ENCODE assay signal across 1 cellular context in the genomic region with DNA sequence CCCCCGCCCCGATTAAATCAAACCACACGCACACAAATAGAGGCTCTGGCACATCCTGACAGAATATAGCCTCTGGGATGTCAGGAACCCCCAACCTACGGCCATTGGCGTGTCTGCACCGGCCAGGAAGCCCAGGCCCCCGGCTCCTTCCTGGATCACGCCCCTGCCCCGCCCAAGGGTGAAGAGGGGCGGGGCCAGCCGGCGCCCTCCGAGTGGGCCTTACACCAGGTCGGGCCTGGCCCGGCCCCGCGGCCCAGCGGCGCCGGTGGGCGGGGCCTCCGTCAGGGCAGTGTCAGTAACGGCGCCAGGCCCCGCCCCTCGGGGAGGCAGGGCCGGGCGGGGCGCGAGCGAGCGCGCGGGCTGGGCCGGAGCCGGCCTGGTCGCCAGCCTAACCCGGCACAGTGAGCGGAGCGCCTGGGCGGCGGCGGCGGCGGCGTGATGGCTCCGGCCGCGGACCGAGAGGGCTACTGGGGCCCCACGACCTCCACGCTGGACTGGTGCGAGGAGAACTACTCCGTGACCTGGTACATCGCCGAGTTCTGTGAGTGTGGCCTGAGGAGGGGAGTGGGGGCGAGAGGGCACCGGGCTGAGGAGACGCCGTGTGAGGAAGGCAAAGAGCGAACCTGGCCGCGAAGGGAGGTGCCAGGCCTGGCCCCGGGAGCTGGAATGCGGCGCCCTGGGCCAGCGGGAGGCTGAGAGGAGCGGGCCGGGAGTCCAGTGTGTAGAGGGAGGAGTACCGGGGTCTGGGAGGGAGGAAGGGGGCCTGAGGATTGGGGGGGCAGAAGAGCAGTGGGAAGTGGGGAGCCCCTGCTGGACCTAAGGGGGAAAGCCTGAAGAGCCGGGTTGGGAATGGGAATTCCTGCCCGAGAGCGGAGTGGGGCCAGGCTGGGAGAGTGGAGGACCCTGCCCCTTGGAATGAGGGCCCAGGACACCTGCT.
TF ChIP-seq lines count a peak whose summit lies in the region.

A gene (plus strand): TSS at position 380 of the 937 bp plus-strand sequence. CDS start 59 bp downstream, at position 439.

TF ChIP-seq in K562, 482 proteins besides CTCF, POLR2A, EP300 and RAD21 (continued from another document and continues in another):
- TF ChIP-seq, protein P1, sequence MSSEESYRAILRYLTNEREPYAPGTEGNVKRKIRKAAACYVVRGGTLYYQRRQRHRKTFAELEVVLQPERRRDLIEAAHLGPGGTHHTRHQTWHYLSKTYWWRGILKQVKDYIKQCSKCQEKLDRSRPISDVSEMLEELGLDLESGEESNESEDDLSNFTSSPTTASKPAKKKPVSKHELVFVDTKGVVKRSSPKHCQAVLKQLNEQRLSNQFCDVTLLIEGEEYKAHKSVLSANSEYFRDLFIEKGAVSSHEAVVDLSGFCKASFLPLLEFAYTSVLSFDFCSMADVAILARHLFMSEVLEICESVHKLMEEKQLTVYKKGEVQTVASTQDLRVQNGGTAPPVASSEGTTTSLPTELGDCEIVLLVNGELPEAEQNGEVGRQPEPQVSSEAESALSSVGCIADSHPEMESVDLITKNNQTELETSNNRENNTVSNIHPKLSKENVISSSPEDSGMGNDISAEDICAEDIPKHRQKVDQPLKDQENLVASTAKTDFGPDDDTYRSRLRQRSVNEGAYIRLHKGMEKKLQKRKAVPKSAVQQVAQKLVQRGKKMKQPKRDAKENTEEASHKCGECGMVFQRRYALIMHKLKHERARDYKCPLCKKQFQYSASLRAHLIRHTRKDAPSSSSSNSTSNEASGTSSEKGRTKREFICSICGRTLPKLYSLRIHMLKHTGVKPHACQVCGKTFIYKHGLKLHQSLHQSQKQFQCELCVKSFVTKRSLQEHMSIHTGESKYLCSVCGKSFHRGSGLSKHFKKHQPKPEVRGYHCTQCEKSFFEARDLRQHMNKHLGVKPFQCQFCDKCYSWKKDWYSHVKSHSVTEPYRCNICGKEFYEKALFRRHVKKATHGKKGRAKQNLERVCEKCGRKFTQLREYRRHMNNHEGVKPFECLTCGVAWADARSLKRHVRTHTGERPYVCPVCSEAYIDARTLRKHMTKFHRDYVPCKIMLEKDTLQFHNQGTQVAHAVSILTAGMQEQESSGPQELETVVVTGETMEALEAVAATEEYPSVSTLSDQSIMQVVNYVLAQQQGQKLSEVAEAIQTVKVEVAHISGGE (CRISPR knock-in tag; IDR thresholded peaks at IDR 0.05): peak in 1 of 3 experiments; percentile 36; a peak in 1 of 6 replicates
- TF ChIP-seq ATF7 (IDR thresholded peaks at IDR 0.05) (peak; percentile 46; the same call in 1 of the 2 replicates), KDM5B (IDR thresholded peaks at IDR 0.05; ENCODE audit: insufficient replicate concordance, low read depth, low read length) (peak; percentile 73), SMAD4 (CRISPR knock-in tag; conservative IDR thresholded peaks at IDR 0.05) (0 out of 2 replicates have a peak, but pooled peaks have one; percentile 56), CREB1 (IDR thresholded peaks at IDR 0.05) (peak; percentile 42; the same call in 1 of the 2 replicates), CREB1 (CRISPR knock-in tag; IDR thresholded peaks at IDR 0.05) (peak; percentile 59; the same call in 1 of the 2 replicates), POLR2AphosphoS5 (IDR thresholded peaks at IDR 0.05; ENCODE audit: control insufficient read depth, insufficient read depth, low read depth, low read length) (peak; percentile 59; the same call in 1 of the 2 replicates), GATAD2A (IDR thresholded peaks at IDR 0.05) (0 out of 2 replicates have a peak, but pooled peaks have one; percentile 65), YY1 (IDR thresholded peaks at IDR 0.05; ENCODE audit: borderline replicate concordance in 1 of 3, control insufficient read depth in 1 of 3, extremely low read depth in 1 of 3, insufficient read depth in 3 of 3, insufficient read length in 1 of 3, insufficient replicate concordance in 2 of 3, low read depth in 1 of 3, low read length in 2 of 3) (peak in 1 of 3 experiments; percentile 78), MEIS2 (IDR thresholded peaks at IDR 0.05; ENCODE audit: partially characterized antibody) (peak; percentile 18), ETV5 (CRISPR knock-in tag; IDR thresholded peaks at IDR 0.05; ENCODE audit: low read depth) (no peak; the same call in 1 of the 2 replicates), ERF (CRISPR knock-in tag; IDR thresholded peaks at IDR 0.05) (peak; percentile 88), MTA3 (IDR thresholded peaks at IDR 0.05; ENCODE audit: borderline replicate concordance) (peak; percentile 56; the same call in 1 of the 2 replicates), ELF1 (tag; IDR thresholded peaks at IDR 0.05) (peak; percentile 89), POLR2G (IDR thresholded peaks at IDR 0.05; ENCODE audit: low read depth, low read length) (peak; percentile 98), OTX1 (CRISPR knock-in tag; IDR thresholded peaks at IDR 0.05) (no peak), SMARCC2 (IDR thresholded peaks at IDR 0.05; ENCODE audit: low read depth) (no peak), SAP30 (IDR thresholded peaks at IDR 0.05; ENCODE audit: borderline replicate concordance, insufficient read depth, low read depth, low read length, poor library complexity, severe bottlenecking) (peak; percentile 65), PHF8 (IDR thresholded peaks at IDR 0.05; ENCODE audit: borderline replicate concordance, low read length) (peak; percentile 87; the same call in 1 of the 2 replicates), MAZ (CRISPR knock-in tag; conservative IDR thresholded peaks at IDR 0.05 in 1 of 2, IDR thresholded peaks at IDR 0.05 in 1 of 2) (peak; percentile 84 to 86), ZNF263 (CRISPR knock-in tag; IDR thresholded peaks at IDR 0.05; ENCODE audit: borderline replicate concordance) (peak; percentile 94), RBFOX2 (IDR thresholded peaks at IDR 0.05; ENCODE audit: low read depth, low read length) (peak; percentile 95), GTF2F1 (IDR thresholded peaks at IDR 0.05; ENCODE audit: low read depth, low read length) (no peak), FOXJ2 (tag; IDR thresholded peaks at IDR 0.05) (no peak), TAF1 (IDR thresholded peaks at IDR 0.05; ENCODE audit: control insufficient read depth, extremely low read depth, insufficient read depth, low read length, severe bottlenecking) (peak; percentile 82), SP1 (CRISPR knock-in tag; IDR thresholded peaks at IDR 0.05) (peak; percentile 40; the same call in 1 of the 2 replicates), TOE1 (IDR thresholded peaks at IDR 0.05; ENCODE audit: borderline replicate concordance) (no peak), TOE1 (CRISPR knock-in tag; IDR thresholded peaks at IDR 0.05; ENCODE audit: borderline replicate concordance, low read depth) (no peak), CREM (IDR thresholded peaks at IDR 0.05; ENCODE audit: low read depth) (peak; percentile 58; the same call in 1 of the 2 replicates), ZFX (CRISPR knock-in tag; IDR thresholded peaks at IDR 0.05) (peak; percentile 93)
- TF ChIP-seq, protein P2, sequence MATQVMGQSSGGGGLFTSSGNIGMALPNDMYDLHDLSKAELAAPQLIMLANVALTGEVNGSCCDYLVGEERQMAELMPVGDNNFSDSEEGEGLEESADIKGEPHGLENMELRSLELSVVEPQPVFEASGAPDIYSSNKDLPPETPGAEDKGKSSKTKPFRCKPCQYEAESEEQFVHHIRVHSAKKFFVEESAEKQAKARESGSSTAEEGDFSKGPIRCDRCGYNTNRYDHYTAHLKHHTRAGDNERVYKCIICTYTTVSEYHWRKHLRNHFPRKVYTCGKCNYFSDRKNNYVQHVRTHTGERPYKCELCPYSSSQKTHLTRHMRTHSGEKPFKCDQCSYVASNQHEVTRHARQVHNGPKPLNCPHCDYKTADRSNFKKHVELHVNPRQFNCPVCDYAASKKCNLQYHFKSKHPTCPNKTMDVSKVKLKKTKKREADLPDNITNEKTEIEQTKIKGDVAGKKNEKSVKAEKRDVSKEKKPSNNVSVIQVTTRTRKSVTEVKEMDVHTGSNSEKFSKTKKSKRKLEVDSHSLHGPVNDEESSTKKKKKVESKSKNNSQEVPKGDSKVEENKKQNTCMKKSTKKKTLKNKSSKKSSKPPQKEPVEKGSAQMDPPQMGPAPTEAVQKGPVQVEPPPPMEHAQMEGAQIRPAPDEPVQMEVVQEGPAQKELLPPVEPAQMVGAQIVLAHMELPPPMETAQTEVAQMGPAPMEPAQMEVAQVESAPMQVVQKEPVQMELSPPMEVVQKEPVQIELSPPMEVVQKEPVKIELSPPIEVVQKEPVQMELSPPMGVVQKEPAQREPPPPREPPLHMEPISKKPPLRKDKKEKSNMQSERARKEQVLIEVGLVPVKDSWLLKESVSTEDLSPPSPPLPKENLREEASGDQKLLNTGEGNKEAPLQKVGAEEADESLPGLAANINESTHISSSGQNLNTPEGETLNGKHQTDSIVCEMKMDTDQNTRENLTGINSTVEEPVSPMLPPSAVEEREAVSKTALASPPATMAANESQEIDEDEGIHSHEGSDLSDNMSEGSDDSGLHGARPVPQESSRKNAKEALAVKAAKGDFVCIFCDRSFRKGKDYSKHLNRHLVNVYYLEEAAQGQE (CRISPR knock-in tag; IDR thresholded peaks at IDR 0.05; ENCODE audit: low read depth): peak; percentile 57; the same call in 1 of the 2 replicates
- TF ChIP-seq, protein P3, sequence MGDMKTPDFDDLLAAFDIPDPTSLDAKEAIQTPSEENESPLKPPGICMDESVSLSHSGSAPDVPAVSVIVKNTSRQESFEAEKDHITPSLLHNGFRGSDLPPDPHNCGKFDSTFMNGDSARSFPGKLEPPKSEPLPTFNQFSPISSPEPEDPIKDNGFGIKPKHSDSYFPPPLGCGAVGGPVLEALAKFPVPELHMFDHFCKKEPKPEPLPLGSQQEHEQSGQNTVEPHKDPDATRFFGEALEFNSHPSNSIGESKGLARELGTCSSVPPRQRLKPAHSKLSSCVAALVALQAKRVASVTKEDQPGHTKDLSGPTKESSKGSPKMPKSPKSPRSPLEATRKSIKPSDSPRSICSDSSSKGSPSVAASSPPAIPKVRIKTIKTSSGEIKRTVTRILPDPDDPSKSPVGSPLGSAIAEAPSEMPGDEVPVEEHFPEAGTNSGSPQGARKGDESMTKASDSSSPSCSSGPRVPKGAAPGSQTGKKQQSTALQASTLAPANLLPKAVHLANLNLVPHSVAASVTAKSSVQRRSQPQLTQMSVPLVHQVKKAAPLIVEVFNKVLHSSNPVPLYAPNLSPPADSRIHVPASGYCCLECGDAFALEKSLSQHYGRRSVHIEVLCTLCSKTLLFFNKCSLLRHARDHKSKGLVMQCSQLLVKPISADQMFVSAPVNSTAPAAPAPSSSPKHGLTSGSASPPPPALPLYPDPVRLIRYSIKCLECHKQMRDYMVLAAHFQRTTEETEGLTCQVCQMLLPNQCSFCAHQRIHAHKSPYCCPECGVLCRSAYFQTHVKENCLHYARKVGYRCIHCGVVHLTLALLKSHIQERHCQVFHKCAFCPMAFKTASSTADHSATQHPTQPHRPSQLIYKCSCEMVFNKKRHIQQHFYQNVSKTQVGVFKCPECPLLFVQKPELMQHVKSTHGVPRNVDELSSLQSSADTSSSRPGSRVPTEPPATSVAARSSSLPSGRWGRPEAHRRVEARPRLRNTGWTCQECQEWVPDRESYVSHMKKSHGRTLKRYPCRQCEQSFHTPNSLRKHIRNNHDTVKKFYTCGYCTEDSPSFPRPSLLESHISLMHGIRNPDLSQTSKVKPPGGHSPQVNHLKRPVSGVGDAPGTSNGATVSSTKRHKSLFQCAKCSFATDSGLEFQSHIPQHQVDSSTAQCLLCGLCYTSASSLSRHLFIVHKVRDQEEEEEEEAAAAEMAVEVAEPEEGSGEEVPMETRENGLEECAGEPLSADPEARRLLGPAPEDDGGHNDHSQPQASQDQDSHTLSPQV (IDR thresholded peaks at IDR 0.05): peak; percentile 71
- TF ChIP-seq, protein P4, sequence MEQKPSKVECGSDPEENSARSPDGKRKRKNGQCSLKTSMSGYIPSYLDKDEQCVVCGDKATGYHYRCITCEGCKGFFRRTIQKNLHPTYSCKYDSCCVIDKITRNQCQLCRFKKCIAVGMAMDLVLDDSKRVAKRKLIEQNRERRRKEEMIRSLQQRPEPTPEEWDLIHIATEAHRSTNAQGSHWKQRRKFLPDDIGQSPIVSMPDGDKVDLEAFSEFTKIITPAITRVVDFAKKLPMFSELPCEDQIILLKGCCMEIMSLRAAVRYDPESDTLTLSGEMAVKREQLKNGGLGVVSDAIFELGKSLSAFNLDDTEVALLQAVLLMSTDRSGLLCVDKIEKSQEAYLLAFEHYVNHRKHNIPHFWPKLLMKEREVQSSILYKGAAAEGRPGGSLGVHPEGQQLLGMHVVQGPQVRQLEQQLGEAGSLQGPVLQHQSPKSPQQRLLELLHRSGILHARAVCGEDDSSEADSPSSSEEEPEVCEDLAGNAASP (IDR thresholded peaks at IDR 0.05): no peak
- TF ChIP-seq, protein P5, sequence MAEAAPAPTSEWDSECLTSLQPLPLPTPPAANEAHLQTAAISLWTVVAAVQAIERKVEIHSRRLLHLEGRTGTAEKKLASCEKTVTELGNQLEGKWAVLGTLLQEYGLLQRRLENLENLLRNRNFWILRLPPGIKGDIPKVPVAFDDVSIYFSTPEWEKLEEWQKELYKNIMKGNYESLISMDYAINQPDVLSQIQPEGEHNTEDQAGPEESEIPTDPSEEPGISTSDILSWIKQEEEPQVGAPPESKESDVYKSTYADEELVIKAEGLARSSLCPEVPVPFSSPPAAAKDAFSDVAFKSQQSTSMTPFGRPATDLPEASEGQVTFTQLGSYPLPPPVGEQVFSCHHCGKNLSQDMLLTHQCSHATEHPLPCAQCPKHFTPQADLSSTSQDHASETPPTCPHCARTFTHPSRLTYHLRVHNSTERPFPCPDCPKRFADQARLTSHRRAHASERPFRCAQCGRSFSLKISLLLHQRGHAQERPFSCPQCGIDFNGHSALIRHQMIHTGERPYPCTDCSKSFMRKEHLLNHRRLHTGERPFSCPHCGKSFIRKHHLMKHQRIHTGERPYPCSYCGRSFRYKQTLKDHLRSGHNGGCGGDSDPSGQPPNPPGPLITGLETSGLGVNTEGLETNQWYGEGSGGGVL (CRISPR knock-in tag; IDR thresholded peaks at IDR 0.05): no peak
- TF ChIP-seq, protein P6, sequence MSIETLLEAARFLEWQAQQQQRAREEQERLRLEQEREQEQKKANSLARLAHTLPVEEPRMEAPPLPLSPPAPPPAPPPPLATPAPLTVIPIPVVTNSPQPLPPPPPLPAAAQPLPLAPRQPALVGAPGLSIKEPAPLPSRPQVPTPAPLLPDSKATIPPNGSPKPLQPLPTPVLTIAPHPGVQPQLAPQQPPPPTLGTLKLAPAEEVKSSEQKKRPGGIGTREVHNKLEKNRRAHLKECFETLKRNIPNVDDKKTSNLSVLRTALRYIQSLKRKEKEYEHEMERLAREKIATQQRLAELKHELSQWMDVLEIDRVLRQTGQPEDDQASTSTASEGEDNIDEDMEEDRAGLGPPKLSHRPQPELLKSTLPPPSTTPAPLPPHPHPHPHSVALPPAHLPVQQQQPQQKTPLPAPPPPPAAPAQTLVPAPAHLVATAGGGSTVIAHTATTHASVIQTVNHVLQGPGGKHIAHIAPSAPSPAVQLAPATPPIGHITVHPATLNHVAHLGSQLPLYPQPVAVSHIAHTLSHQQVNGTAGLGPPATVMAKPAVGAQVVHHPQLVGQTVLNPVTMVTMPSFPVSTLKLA (conservative IDR thresholded peaks at IDR 0.05): no peak
